30 cellular contexts compared by ENCODE assay signal in genomic region chr7:7793921-7794320, GRCh38.
A peak's percentile ranks its signal among the peaks of the same experiment; 100 is the strongest.
DNase-seq lines count a peak whose midpoint lies in the region; ATAC-seq and TF ChIP-seq lines count a peak whose summit lies in the region.
"Had no signal": no experiment of that assay in that cellular context is flagged by ENCODE, and none has a peak within 500 bp of the region (broad histone marks: within the 10 kb centered on the region; RNA-seq: fewer than 3 reads in every experiment).

No MANE protein-coding gene starts in this region.

- H4K8ac ChIP-seq in H9 (replicated peaks; ENCODE audit: insufficient read length, low read depth, low read length) = no peak overlapping the region

- H3K4me1 ChIP-seq in H9 (ENCODE audit: insufficient read depth, low read length) (peaks cover 9% of the 10 kb centered on the region; the same call in 1 of the 2 replicates), adipocyte (ENCODE audit: control insufficient read depth, insufficient read depth, low read length) (peaks cover 46% of the 10 kb centered on the region)
- H3K4me1 ChIP-seq: right atrium auricular region, testis, uterus had no signal

- H3K4ac ChIP-seq in H9 (ENCODE audit: low read depth, low read length) = no peak overlapping the region

- H2BK20ac ChIP-seq in H9 (ENCODE audit: low read depth, low read length, poor library complexity, severe bottlenecking) = no peak overlapping the region

- no peaks in the 10 kb centered on the region for H4K20me1 ChIP-seq in H9 (ENCODE audit: control insufficient read depth, insufficient read depth, insufficient read length)
- H4K20me1 ChIP-seq: BLaER1 treated with 17β-estradiol and CSF1 and Interleukin-3, amounts not matched to agents 10 nM and 100 nM had no signal

- no peak overlapping the region for H3K18ac ChIP-seq in H9 (ENCODE audit: insufficient read length, low read depth, low read length)

- H3K9me3 ChIP-seq in H9 (ENCODE audit: control insufficient read depth, low read depth, low read length) (no peaks in the 10 kb centered on the region), adipocyte (ENCODE audit: control insufficient read depth, low read length) (no peaks in the 10 kb centered on the region)
- H3K9me3 ChIP-seq: right atrium auricular region, testis, uterus had no signal

- H2BK120ac ChIP-seq in H9 (ENCODE audit: low read depth, low read length, poor library complexity, severe bottlenecking) = no peak overlapping the region

- H3K27ac Mint-ChIP-seq in H9 = peak overlapping the region; percentile 24 to 71 (median 55); a peak in 2 of 7 replicates
- H3K27ac Mint-ChIP-seq: activated T-helper 2 cell treated with anti-CD3 and anti-CD28 coated beads, Interferon-gamma antibody, Interleukin-2, Interleukin-4, amounts not matched to agents 10 μg/mL and 5 μg/mL and 100 μg/mL, durations not matched to agents 14 hours and 24 hours and 36 hours; memory B cell had no signal

- no peaks in the 10 kb centered on the region for H3K27me3 ChIP-seq in H9 (ENCODE audit: insufficient read depth, low read length)
- no peaks in the 10 kb centered on the region for H3K27me3 ChIP-seq in adipocyte (replicated peaks; ENCODE audit: control insufficient read depth, insufficient read depth, low read length)
- H3K27me3 ChIP-seq: BLaER1 treated with 17β-estradiol and CSF1 and Interleukin-3, amounts not matched to agents 10 nM and 100 nM; right atrium auricular region; testis; uterus had no signal

- H4K91ac ChIP-seq in H9 (ENCODE audit: insufficient read length, low read depth, low read length) = no peak overlapping the region

- no peak overlapping the region for H3K56ac ChIP-seq in H9 (ENCODE audit: insufficient read length, low read depth, low read length)

- H3K14ac ChIP-seq in H9 (ENCODE audit: insufficient read depth, low read length) = no peak overlapping the region

- H3K79me2 ChIP-seq in H9 (ENCODE audit: insufficient read depth, low read length) = no peaks in the 10 kb centered on the region

- WGBS in H9 (ENCODE audit: extremely low coverage, insufficient read length, low lambda C conversion rate) = no CpG with 5 or more reads among the region's 1 CpG

- H3K9ac ChIP-seq in H9 (ENCODE audit: extremely low read depth, insufficient read length, low read length) (no peak overlapping the region), adipocyte (ENCODE audit: low read length) (peak overlapping the region; percentile 8)
- H3K9ac ChIP-seq: BLaER1 treated with 17β-estradiol and CSF1 and Interleukin-3, amounts not matched to agents 10 nM and 100 nM had no signal

- no peaks in the 10 kb centered on the region for H3K79me1 ChIP-seq in H9 (ENCODE audit: insufficient read depth, low read depth, low read length, poor library complexity, severe bottlenecking)

- no peak overlapping the region for H4K5ac ChIP-seq in H9 (ENCODE audit: insufficient read length, low read depth, low read length)

- no peak overlapping the region for H2BK15ac ChIP-seq in H9 (ENCODE audit: low read depth, low read length)

- no peak overlapping the region for H2BK5ac ChIP-seq in H9 (ENCODE audit: insufficient read length, low read length)

- no peak overlapping the region for H3K27ac ChIP-seq in H9 (ENCODE audit: insufficient read length, low read depth, low read length)
- H3K27ac ChIP-seq: A549; BLaER1 treated with 17β-estradiol and CSF1 and Interleukin-3, amounts not matched to agents 10 nM and 100 nM; right atrium auricular region; testis; VCaP had no signal

- H3K4me3 ChIP-seq in AG10803 (ENCODE audit: low read length) (no peak overlapping the region), adipocyte (ENCODE audit: low read length) (no peak overlapping the region), fibroblast of the aortic adventitia (ENCODE audit: low read depth, low read length) (no peak overlapping the region)
- H3K4me3 ChIP-seq: A549; BLaER1 treated with 17β-estradiol and CSF1 and Interleukin-3, amounts not matched to agents 10 nM and 100 nM; right atrium auricular region; testis; uterus had no signal

- DNase-seq in AG10803 (ENCODE audit: low read depth) (peak; percentile 89), H9 (no peak), adipocyte (ENCODE audit: low read depth) (peak; percentile 89), fibroblast of the aortic adventitia (ENCODE audit: low read depth) (peak; percentile 34), NCI-H187 treated with DMSO at 0.1 percent for 48 hours (lab: John Stamatoyannopoulos, UW) (no peak), NOMO-1 treated with dmso at 0.1 percent for 144 hours (lab: John Stamatoyannopoulos, UW; ENCODE audit: unreplicated experiment) (no peak), retina (no peak)
- DNase-seq: activated CD4-positive, alpha-beta T cell treated with anti-CD3 and anti-CD28 coated beads for 4 hours; activated naive CD4-positive, alpha-beta T cell treated with anti-CD3 and anti-CD28 coated beads, Interleukin-2, amount 50 U/mL, for 16 hours; anterior cingulate cortex; DMS79; effector CD8-positive, alpha-beta T cell; GDM1; GOT3; NCI-H1417; NCI-H2081 treated with DMSO at 0.1 percent for 48 hours; NCI-H226; stimulated activated CD4-positive, alpha-beta T cell treated with anti-CD3 and anti-CD28 coated beads, Interleukin-1b, Interleukin-23, amount 100 ng/mL, for 48 hours; stimulated activated naive CD8-positive, alpha-beta T cell treated with anti-CD3 and anti-CD28 coated beads, Interleukin-15, Interleukin-2, amounts not matched to agents 100 U/mL and 50 U/mL, for 24 hours; T1000; testis; uterus had no signal

- H2BK12ac ChIP-seq in H9 (ENCODE audit: insufficient read length, low read depth, low read length) = no peak overlapping the region

- ATAC-seq in GM19467 (IDR thresholded peaks at IDR 0.05; ENCODE audit: unreplicated experiment) = no peak
- ATAC-seq: A549; left lobe of liver; stimulated activated naive CD8-positive, alpha-beta T cell treated with anti-CD3 and anti-CD28 coated beads, Interleukin-15, Interleukin-2, amounts not matched to agents 100 U/mL and 50 U/mL, for 24 hours had no signal

- no peaks in the 10 kb centered on the region for H3K23me2 ChIP-seq in H9 (ENCODE audit: insufficient read length, low read depth, low read length, poor library complexity, severe bottlenecking)

- peaks cover 9 to 19% (median 14%) of the 10 kb centered on the region in 3 experiments; a peak in 6 of 7 replicates for H3K36me3 Mint-ChIP-seq in H9 (ENCODE audit: insufficient read depth in 1 of 3, low read depth in 3 of 3)

- no peak overlapping the region for H3K4me3 Mint-ChIP-seq in H9
- H3K4me3 Mint-ChIP-seq: memory B cell had no signal

- peaks cover 7 to 9% of the 10 kb centered on the region in 2 experiments for H3K9me3 Mint-ChIP-seq in H9
- H3K9me3 Mint-ChIP-seq: memory B cell had no signal

- no peak overlapping the region for H3K23ac ChIP-seq in H9 (ENCODE audit: insufficient read length, low read depth, low read length)

- TF ChIP-seq CTCF in AG10803 (conservative IDR thresholded peaks at IDR 0.05; ENCODE audit: low read length) (no peak), H9 (conservative IDR thresholded peaks at IDR 0.05) (no peak), fibroblast of the aortic adventitia (IDR thresholded peaks at IDR 0.05; ENCODE audit: insufficient read depth, low read length) (no peak)

- no peak overlapping the region for H2AK5ac ChIP-seq in H9 (ENCODE audit: insufficient read length, low read length)

- H3K36me3 ChIP-seq in adipocyte (ENCODE audit: control insufficient read depth, insufficient read depth, low read length, severe bottlenecking) = no peaks in the 10 kb centered on the region
- H3K36me3 ChIP-seq: right atrium auricular region, uterus had no signal

- no peak overlapping the region for H2AFZ ChIP-seq in H9 (ENCODE audit: low read length)

- H3K4me1 Mint-ChIP-seq in H9 = peaks cover 41 to 46% of the 10 kb centered on the region in 2 experiments

- no peak overlapping the region for H3T11ph ChIP-seq in H9 (ENCODE audit: low read length)

- H3K4me2 ChIP-seq in H9 (ENCODE audit: insufficient read depth, insufficient read length, low read length) = no peak overlapping the region
- H3K4me2 ChIP-seq: A549; BLaER1 treated with 17β-estradiol and CSF1 and Interleukin-3, amounts not matched to agents 10 nM and 100 nM had no signal

- H3K27me3 Mint-ChIP-seq in H9 (ENCODE audit: low read depth) = no peaks in the 10 kb centered on the region
- H3K27me3 Mint-ChIP-seq: memory B cell had no signal

Comparison
In these comparisons a context has a peak if more than half of its experiments do, and no peak if none do; other contexts are left out.
1. DNase-seq: peak in AG10803 (single experiment), adipocyte (single experiment) and fibroblast of the aortic adventitia (single experiment); none in H9 (single experiment), NCI-H187 treated with DMSO at 0.1 percent for 48 hours (single experiment), NOMO-1 treated with dmso at 0.1 percent for 144 hours (single experiment) and retina (single experiment).